ENCODE assay signal across 9 cellular contexts in the genomic region with DNA sequence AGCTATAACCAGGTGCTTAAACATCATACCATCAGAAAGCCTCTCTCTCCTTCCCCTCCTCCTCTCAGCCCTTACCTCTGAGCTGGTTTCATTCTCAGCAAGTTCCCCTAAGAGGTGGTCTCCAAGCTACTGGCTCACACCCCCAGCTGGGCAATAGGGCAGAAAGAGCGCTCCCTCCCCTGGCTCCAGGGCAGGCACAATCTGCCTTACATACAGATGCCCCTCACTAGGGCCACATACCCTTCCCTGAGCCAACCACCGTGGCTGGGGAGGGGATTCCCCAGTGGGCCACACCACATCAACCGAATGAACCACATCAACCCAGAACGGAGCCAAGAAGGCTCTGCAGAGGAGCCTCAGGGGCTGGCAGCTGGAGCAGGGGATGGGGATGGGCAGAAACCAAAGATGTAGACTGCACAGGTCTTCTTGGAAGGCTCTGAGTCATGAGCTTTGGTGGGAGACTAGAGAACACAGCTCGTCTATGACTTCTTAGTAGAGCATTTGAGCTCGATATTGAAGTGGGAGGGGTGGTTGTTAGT. TPM values are rescaled to one million over a fixed set of nuclear protein-coding genes. Genes with fewer than 3 reads are reported as not detected.
A peak's percentile ranks its signal among the peaks of the same experiment; 100 is the strongest.
DNase-seq lines count a peak whose midpoint lies in the region; ATAC-seq, FAIRE-seq and TF ChIP-seq lines count a peak whose summit lies in the region.
"Had no signal": no experiment of that assay in that cellular context is flagged by ENCODE, and none has a peak within 500 bp of the region (broad histone marks: within the 10 kb centered on the region; RNA-seq: fewer than 3 reads in every experiment).

No MANE protein-coding gene starts in this region.

- ATAC-seq in GM19463 (IDR thresholded peaks at IDR 0.05; ENCODE audit: unreplicated experiment) (no peak), GM19023 (IDR thresholded peaks at IDR 0.05; ENCODE audit: unreplicated experiment) (no peak), GM21515 (IDR thresholded peaks at IDR 0.05; ENCODE audit: unreplicated experiment) (no peak)

- no peaks in the 10 kb centered on the region for H3K79me2 ChIP-seq in osteoblast (ENCODE audit: insufficient read depth, low read length)

- no peak for TF ChIP-seq CTCF in osteoblast (IDR thresholded peaks at IDR 0.05; ENCODE audit: extremely low read depth, low read depth, low read length)

- peak; percentile 69 for DNase-seq in AG08396 (ENCODE audit: low spot score)
- DNase-seq in T1000 (lab: John Stamatoyannopoulos, UW): peak; percentile 57
- DNase-seq in astrocyte of the hippocampus (ENCODE audit: low read depth, low spot score): peak; percentile 70
- DNase-seq in osteoblast (ENCODE audit: insufficient read length, low spot score, missing footprints): peak; percentile 99
- no peak for DNase-seq in GM12891 (ENCODE audit: insufficient read length, low spot score)

- H3K36me3 ChIP-seq in osteoblast (ENCODE audit: insufficient read depth, low read length): no peaks in the 10 kb centered on the region

- FAIRE-seq in GM12891 (lab: Jason Lieb, UNC): no peak

- H4K20me1 ChIP-seq in osteoblast (ENCODE audit: insufficient read depth, low read length): no peaks in the 10 kb centered on the region

- H3K4me1 ChIP-seq in osteoblast (ENCODE audit: insufficient read depth, low read length): peaks cover 46% of the 10 kb centered on the region

- no peak for TF ChIP-seq POLR2A in GM12891 (IDR thresholded peaks at IDR 0.05; ENCODE audit: low read depth, low read length)

- no peak overlapping the region for H2AFZ ChIP-seq in osteoblast (ENCODE audit: low read length)

- peak overlapping the region; percentile 66 for H3K27ac ChIP-seq in osteoblast (ENCODE audit: low read depth, low read length)
- H3K27ac ChIP-seq: VCaP had no signal

- peak overlapping the region; percentile 66 for H3K4me2 ChIP-seq in osteoblast (ENCODE audit: insufficient read depth, low read length)

- H3K9me3 ChIP-seq in osteoblast (ENCODE audit: low read depth, low read length): peaks cover 5% of the 10 kb centered on the region

- H3K27me3 ChIP-seq in osteoblast (ENCODE audit: insufficient read depth, low read length): no peaks in the 10 kb centered on the region

- H3K4me3 ChIP-seq in osteoblast (ENCODE audit: insufficient read depth, low read length): no peak overlapping the region

TF ChIP-seq in GM12891, 5 proteins besides CTCF, POLR2A, EP300 and RAD21:
- no peak for TF ChIP-seq SPI1 (IDR thresholded peaks at IDR 0.05; ENCODE audit: low read depth, low read length)
- no peak for TF ChIP-seq POU2F2 (IDR thresholded peaks at IDR 0.05; ENCODE audit: low read depth, low read length)
- TF ChIP-seq TAF1 (IDR thresholded peaks at IDR 0.05; ENCODE audit: low read depth, low read length): no peak
- TF ChIP-seq PAX5 (IDR thresholded peaks at IDR 0.05; ENCODE audit: insufficient read depth, low read length, severe bottlenecking): no peak
- TF ChIP-seq POLR2AphosphoS5 (IDR thresholded peaks at IDR 0.05; ENCODE audit: low read depth, low read length): no peak

RNA-seq across cellular contexts. Expression of a gene that starts 4.6 kb away (rescaled TPM):
- 46.0 and 54.6 TPM in 2 replicates for total RNA-seq in osteoblast
- 0.15 TPM for polyA plus RNA-seq in GM12891 (2012; ENCODE audit: low read depth, missing spikeins)
